Comparison of ENCODE assay signal across 8 cellular contexts in genomic region chr7:103343758-103344452, GRCh38. TPM values are rescaled to one million over a fixed set of nuclear protein-coding genes. Genes with fewer than 3 reads are reported as not detected.
DNase-seq lines count a peak whose midpoint lies in the region; ATAC-seq, FAIRE-seq and TF ChIP-seq lines count a peak whose summit lies in the region.

No MANE protein-coding gene starts in this region.

- no peaks in the 10 kb centered on the region for H3K9me3 ChIP-seq in right lobe of liver

- 1% methylated on average over 26 of the region's 26 CpGs for WGBS in right lobe of liver (ENCODE audit: insufficient coverage, low coverage, low lambda C conversion rate, missing lambda C conversion rate)

- no peak for TF ChIP-seq POLR2A in right lobe of liver (IDR thresholded peaks at IDR 0.05)

- intact Hi-C loops in right lobe of liver (cut with DNase I) = no loop called here

- H3K27me3 ChIP-seq in right lobe of liver = no peaks in the 10 kb centered on the region

- TF ChIP-seq CTCF in cardiac fibroblast (IDR thresholded peaks at IDR 0.05; ENCODE audit: low read depth, low read length) (no peak), right lobe of liver (IDR thresholded peaks at IDR 0.05) (no peak)

- peak; percentile 5 for FAIRE-seq in GM18507 (lab: Jason Lieb, UNC)

- DNase-seq in AG08396 (ENCODE audit: low spot score) (peak; percentile 30), GM18507 (ENCODE audit: extremely low spot score, insufficient read length, low read depth) (no peak), T-helper 1 cell (peak in 4 of 5 donors; percentile 8 to 39 (median 18)), cardiac fibroblast (ENCODE audit: low read depth in 2 of 2) (peak; percentile 26 to 44), right lobe of liver (peak in 1 of 3 donors; percentile 56), NCI-H2196 treated with DMSO at 0.1 percent for 48 hours (lab: John Stamatoyannopoulos, UW; ENCODE audit: unreplicated experiment) (no peak)
- DNase-seq in stimulated activated CD8-positive, alpha-beta memory T cell treated with anti-CD3 and anti-CD28 coated beads, Interleukin-4, amount 100 ng/mL, for 24 hours (ENCODE audit: low read depth) = peak; percentile 15

- peaks cover 0 to 22% (median 2%) of the 10 kb centered on the region in 4 donors for H3K4me1 ChIP-seq in right lobe of liver

- H3K27ac ChIP-seq in right lobe of liver = peak overlapping the region; percentile 62 to 83 (median 76)

- H3K36me3 ChIP-seq in right lobe of liver = peaks cover 0 to 20% (median 7%) of the 10 kb centered on the region in 4 donors

- ATAC-seq in HG03175 (IDR thresholded peaks at IDR 0.05; ENCODE audit: unreplicated experiment) = peak; percentile 12
- ATAC-seq in right lobe of liver = peak in 3 of 4 donors; percentile 28 to 45 (median 42)

- peak overlapping the region; percentile 72 to 81 for H3K4me3 ChIP-seq in cardiac fibroblast (replicated peaks in 1 of 2; ENCODE audit: low read depth in 2 of 2, low read length in 2 of 2)
- H3K4me3 ChIP-seq in right lobe of liver = peak overlapping the region; percentile 90 to 98 (median 96)

RNA-seq across cellular contexts. Expression of gene DNAJC2, which starts 0.7 kb away (rescaled TPM):
- total RNA-seq in right lobe of liver = 10 to 100 TPM in 4 of 6 experiments, 1 to 10 TPM in 2; 5.5 to 13.1 (median 11.0) TPM

RNA-seq across cellular contexts. Expression of gene PSMC2, which starts 3.5 kb away (rescaled TPM):
- total RNA-seq in right lobe of liver = 10 to 100 TPM; 71.3 to 96.6 (median 78.2) TPM

RNA-seq across cellular contexts. Expression of gene PMPCB, which starts 46.7 kb away (rescaled TPM):
- 10 to 100 TPM; 39.7 to 45.0 (median 44.0) TPM for total RNA-seq in right lobe of liver

Comparison
In these comparisons a context has a peak if more than half of its experiments do, and no peak if none do; other contexts are left out.
1. DNase-seq: peak in AG08396 (single experiment), T-helper 1 cell (4 of 5), cardiac fibroblast (2 of 2) and stimulated activated CD8-positive, alpha-beta memory T cell treated with anti-CD3 and anti-CD28 coated beads, Interleukin-4, amount 100 ng/mL, for 24 hours (single experiment); none in GM18507 (single experiment) and NCI-H2196 treated with DMSO at 0.1 percent for 48 hours (single experiment).